ENCODE assay signal across 22 cellular contexts in the genomic region with DNA sequence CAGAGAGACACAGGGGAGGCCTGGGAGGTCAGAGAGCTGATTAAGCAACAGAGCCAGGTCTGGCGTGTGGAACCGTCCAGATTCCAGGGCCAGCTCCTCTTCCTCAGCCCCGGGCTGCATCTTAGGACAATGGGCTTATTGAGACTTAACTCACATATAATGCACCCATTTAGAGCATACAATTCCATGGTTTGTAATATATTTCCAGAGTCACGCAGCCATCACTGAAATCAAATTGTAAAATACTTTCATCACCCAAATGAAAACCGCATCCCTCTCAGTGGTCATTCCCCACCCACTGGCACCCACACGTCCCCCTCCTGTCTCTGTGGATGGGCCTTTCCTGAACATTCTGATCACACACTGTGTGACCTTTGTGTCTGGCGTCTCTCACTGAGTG. TPM values are rescaled to one million over a fixed set of nuclear protein-coding genes. Genes with fewer than 3 reads are reported as not detected.
DNase-seq lines count a peak whose midpoint lies in the region; ATAC-seq and TF ChIP-seq lines count a peak whose summit lies in the region.
"Had no signal": no experiment of that assay in that cellular context is flagged by ENCODE, and none has a peak within 500 bp of the region (broad histone marks: within the 10 kb centered on the region; RNA-seq: fewer than 3 reads in every experiment).

No MANE protein-coding gene starts in this region.

- no peak for TF ChIP-seq POLR2A in suprapubic skin (IDR thresholded peaks at IDR 0.05)

- whole genome bisulfite sequencing in suprapubic skin: 58% methylated on average over 7 of the region's 7 CpGs

- DNase-seq in NCI-H345 (lab: John Stamatoyannopoulos, UW): peak; percentile 20
- DNase-seq in NCI-H345 treated with DMSO at 0.1 percent for 48 hours (lab: John Stamatoyannopoulos, UW; ENCODE audit: unreplicated experiment): no peak
- DNase-seq in islet precursor cell: peak; percentile 80
- DNase-seq in suprapubic skin (ENCODE audit: low spot score in 2 of 2): no peak
- DNase-seq in AML-193 (lab: John Stamatoyannopoulos, UW): no peak
- DNase-seq in stimulated activated CD4-positive, alpha-beta T cell treated with anti-CD3 and anti-CD28 coated beads, Interleukin-1b, Interleukin-23, amount 100 ng/mL, for 48 hours: no peak
- DNase-seq: 8988T; activated CD4-positive, alpha-beta memory T cell treated with anti-CD3 and anti-CD28 coated beads for 36 hours; activated gamma-delta T cell; foreskin fibroblast; mesenchymal stem cell; naive thymus-derived CD4-positive, alpha-beta T cell; PC-9; stimulated activated CD4-positive, alpha-beta T cell treated with anti-CD3 and anti-CD28 coated beads, Interleukin-2, amount 100 ng/mL, for 24 hours; stimulated activated naive CD4-positive, alpha-beta T cell; transverse colon had no signal

- no peaks in the 10 kb centered on the region for H3K27me3 ChIP-seq in suprapubic skin
- H3K27me3 ChIP-seq: BLaER1, cardiac muscle cell, SJSA1, transverse colon had no signal

- H3K4me1 ChIP-seq in suprapubic skin: peaks cover 27% of the 10 kb centered on the region

- H3K9me3 ChIP-seq in suprapubic skin: no peaks in the 10 kb centered on the region
- H3K9me3 ChIP-seq: BLaER1, SJSA1, transverse colon had no signal

- peaks cover 4% of the 10 kb centered on the region for H3K36me3 ChIP-seq in suprapubic skin
- H3K36me3 ChIP-seq: cardiac muscle cell, transverse colon had no signal

- no peak for TF ChIP-seq EP300 in suprapubic skin (IDR thresholded peaks at IDR 0.05)

- H3K4me3 ChIP-seq in suprapubic skin: no peak overlapping the region
- H3K4me3 ChIP-seq: BLaER1, cardiac muscle cell, PC-9, SJSA1, transverse colon had no signal

- H3K27ac ChIP-seq in angular gyrus (ENCODE audit: low read depth, low read length) (peak overlapping the region; percentile 98), suprapubic skin (peak overlapping the region; percentile 18)
- H3K27ac ChIP-seq: BLaER1, cardiac muscle cell, PC-9, SJSA1 had no signal

- TF ChIP-seq CTCF in suprapubic skin (IDR thresholded peaks at IDR 0.05): no peak

- ATAC-seq in HG03342 (IDR thresholded peaks at IDR 0.05; ENCODE audit: unreplicated experiment): no peak
- ATAC-seq: naive thymus-derived CD4-positive, alpha-beta T cell had no signal

RNA-seq across cellular contexts. Expression of a gene that starts 2.1 kb away (rescaled TPM):
- 100 to 1,000 TPM in 3 of 4 donors, 10 to 100 TPM in 1; 87.9 to 135 (median 118) TPM for total RNA-seq in suprapubic skin

RNA-seq across cellular contexts. Expression of a gene that starts 13.2 kb away (rescaled TPM):
- 100 to 1,000 TPM in 2 of 4 donors, 10 to 100 TPM in 2; 60.4 to 206 (median 119) TPM for total RNA-seq in suprapubic skin

RNA-seq across cellular contexts. Expression of a gene that starts 14.7 kb away (rescaled TPM):
- total RNA-seq in suprapubic skin: under 1 TPM; 0.19 to 0.89 (median 0.37) TPM
- total RNA-seq: epithelial cell of proximal tubule, PC-9 had no signal

RNA-seq across cellular contexts. Expression of a gene that starts 31.6 kb away (rescaled TPM):
- total RNA-seq in suprapubic skin: 1 to 10 TPM in 2 of 4 donors, not detected in 2; 2.4 to 5.2 TPM
- total RNA-seq: epithelial cell of proximal tubule had no signal

RNA-seq across cellular contexts. Expression of a gene that starts 36.1 kb away (rescaled TPM):
- total RNA-seq in suprapubic skin: under 1 TPM; 0.32 to 0.85 (median 0.41) TPM
- total RNA-seq: PC-9, SJSA1 had no signal

Comparison
In these comparisons a context has a peak if more than half of its experiments do, and no peak if none do; other contexts are left out.
1. DNase-seq: peak in NCI-H345 (single experiment) and islet precursor cell (single experiment); none in NCI-H345 treated with DMSO at 0.1 percent for 48 hours (single experiment), suprapubic skin (0 of 2), AML-193 (0 of 2) and stimulated activated CD4-positive, alpha-beta T cell treated with anti-CD3 and anti-CD28 coated beads, Interleukin-1b, Interleukin-23, amount 100 ng/mL, for 48 hours (single experiment).